Comparison of ENCODE assay signal across 1 cellular context in the genomic region with DNA sequence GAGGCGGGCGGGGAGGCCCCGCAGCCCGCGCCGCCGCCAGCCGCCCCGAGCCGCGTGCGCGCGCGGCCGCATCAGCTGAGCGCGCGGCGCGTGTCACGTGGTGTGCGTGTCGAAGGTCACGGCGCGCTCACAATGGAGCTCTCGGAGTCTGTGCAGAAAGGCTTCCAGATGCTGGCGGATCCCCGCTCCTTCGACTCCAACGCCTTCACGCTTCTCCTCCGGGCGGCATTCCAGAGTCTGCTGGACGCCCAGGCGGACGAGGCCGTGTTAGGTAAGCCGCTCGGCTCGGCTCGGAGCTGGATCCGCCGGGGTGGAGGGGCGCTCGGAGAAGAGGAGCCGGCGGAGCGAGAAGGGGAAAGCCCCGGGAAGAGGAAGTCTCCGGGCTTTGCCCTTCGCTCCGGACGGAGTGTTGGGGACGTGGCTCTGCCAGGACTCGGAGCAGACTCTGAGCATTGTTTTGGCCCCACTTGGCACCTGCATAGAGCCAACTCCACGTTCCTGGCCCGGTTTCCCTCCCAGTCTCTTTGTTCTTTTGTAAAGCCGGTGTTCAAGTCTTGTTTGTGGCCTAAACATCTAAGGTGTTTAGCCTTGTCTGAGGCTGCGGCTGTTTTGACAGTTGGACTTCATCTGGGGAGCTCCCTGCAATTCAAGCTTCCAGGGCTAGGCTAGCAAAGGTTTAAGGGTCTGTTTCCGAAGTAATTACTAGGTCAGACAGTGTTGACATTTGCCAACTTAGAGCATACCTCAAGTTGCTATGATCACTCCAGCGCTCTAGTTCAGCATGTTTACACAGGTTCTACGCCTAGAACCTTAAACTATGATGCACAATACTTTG.
TF ChIP-seq lines count a peak whose summit lies in the region.

A gene (plus strand): TSS at position 103 of the 835 bp plus-strand sequence. CDS start 30 bp downstream, at position 133.

TF ChIP-seq in A549, 52 proteins besides CTCF, POLR2A, EP300 and RAD21 (continued from another document):
- TF ChIP-seq, protein P1, sequence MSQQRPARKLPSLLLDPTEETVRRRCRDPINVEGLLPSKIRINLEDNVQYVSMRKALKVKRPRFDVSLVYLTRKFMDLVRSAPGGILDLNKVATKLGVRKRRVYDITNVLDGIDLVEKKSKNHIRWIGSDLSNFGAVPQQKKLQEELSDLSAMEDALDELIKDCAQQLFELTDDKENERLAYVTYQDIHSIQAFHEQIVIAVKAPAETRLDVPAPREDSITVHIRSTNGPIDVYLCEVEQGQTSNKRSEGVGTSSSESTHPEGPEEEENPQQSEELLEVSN (IDR thresholded peaks at IDR 0.05; ENCODE audit: borderline replicate concordance, low read depth) = peak; percentile 61; the same call in 1 of the 2 replicates
- TF ChIP-seq JUNB (IDR thresholded peaks at IDR 0.05) (no peak), KDM1A (IDR thresholded peaks at IDR 0.05; ENCODE audit: low read depth) (no peak), RNF2 (IDR thresholded peaks at IDR 0.05; ENCODE audit: borderline replicate concordance, low read depth) (no peak), JUN (IDR thresholded peaks at IDR 0.05) (peak; percentile 41 to 66; a peak in 4 of 5 replicates), HOXB5 (CRISPR knock-in tag; IDR thresholded peaks at IDR 0.05) (no peak), HDAC2 (IDR thresholded peaks at IDR 0.05) (no peak), RCOR1 (IDR thresholded peaks at IDR 0.05; ENCODE audit: low read depth, low read length) (no peak), NFE2L2 (conservative IDR thresholded peaks at IDR 0.05; ENCODE audit: low read length) (no peak), MYC (IDR thresholded peaks at IDR 0.05; ENCODE audit: borderline replicate concordance, low read length) (peak; percentile 47; the same call in 1 of the 2 replicates), SMC3 (IDR thresholded peaks at IDR 0.05) (no peak), NPAS2 (CRISPR knock-in tag; IDR thresholded peaks at IDR 0.05; ENCODE audit: borderline replicate concordance) (peak; percentile 70), ZC3H11A (IDR thresholded peaks at IDR 0.05) (no peak), TFCP2L1 (CRISPR knock-in tag; IDR thresholded peaks at IDR 0.05) (no peak), RARB (CRISPR knock-in tag; IDR thresholded peaks at IDR 0.05) (no peak)
- TF ChIP-seq, protein P2, sequence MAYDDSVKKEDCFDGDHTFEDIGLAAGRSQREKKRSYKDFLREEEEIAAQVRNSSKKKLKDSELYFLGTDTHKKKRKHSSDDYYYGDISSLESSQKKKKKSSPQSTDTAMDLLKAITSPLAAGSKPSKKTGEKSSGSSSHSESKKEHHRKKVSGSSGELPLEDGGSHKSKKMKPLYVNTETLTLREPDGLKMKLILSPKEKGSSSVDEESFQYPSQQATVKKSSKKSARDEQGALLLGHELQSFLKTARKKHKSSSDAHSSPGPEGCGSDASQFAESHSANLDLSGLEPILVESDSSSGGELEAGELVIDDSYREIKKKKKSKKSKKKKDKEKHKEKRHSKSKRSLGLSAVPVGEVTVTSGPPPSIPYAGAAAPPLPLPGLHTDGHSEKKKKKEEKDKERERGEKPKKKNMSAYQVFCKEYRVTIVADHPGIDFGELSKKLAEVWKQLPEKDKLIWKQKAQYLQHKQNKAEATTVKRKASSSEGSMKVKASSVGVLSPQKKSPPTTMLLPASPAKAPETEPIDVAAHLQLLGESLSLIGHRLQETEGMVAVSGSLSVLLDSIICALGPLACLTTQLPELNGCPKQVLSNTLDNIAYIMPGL (CRISPR knock-in tag; IDR thresholded peaks at IDR 0.05; ENCODE audit: borderline replicate concordance) = no peak
- TF ChIP-seq, protein P3, sequence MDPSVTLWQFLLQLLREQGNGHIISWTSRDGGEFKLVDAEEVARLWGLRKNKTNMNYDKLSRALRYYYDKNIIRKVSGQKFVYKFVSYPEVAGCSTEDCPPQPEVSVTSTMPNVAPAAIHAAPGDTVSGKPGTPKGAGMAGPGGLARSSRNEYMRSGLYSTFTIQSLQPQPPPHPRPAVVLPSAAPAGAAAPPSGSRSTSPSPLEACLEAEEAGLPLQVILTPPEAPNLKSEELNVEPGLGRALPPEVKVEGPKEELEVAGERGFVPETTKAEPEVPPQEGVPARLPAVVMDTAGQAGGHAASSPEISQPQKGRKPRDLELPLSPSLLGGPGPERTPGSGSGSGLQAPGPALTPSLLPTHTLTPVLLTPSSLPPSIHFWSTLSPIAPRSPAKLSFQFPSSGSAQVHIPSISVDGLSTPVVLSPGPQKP (IDR thresholded peaks at IDR 0.05; ENCODE audit: low read depth, low read length) = no peak
- TF ChIP-seq, protein P4, sequence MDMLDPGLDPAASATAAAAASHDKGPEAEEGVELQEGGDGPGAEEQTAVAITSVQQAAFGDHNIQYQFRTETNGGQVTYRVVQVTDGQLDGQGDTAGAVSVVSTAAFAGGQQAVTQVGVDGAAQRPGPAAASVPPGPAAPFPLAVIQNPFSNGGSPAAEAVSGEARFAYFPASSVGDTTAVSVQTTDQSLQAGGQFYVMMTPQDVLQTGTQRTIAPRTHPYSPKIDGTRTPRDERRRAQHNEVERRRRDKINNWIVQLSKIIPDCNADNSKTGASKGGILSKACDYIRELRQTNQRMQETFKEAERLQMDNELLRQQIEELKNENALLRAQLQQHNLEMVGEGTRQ (IDR thresholded peaks at IDR 0.05) = peak; percentile 91
- TF ChIP-seq, protein P5, sequence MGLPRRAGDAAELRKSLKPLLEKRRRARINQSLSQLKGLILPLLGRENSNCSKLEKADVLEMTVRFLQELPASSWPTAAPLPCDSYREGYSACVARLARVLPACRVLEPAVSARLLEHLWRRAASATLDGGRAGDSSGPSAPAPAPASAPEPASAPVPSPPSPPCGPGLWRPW (IDR thresholded peaks at IDR 0.05) = no peak
- TF ChIP-seq, protein P6, sequence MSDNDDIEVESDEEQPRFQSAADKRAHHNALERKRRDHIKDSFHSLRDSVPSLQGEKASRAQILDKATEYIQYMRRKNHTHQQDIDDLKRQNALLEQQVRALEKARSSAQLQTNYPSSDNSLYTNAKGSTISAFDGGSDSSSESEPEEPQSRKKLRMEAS (IDR thresholded peaks at IDR 0.05) = peak; percentile 73
